Comparison of ENCODE assay signal across 1 cellular context in genomic region chr3:154776549-154777230, GRCh38.
TF ChIP-seq lines count a peak whose summit lies in the region.

No MANE protein-coding gene starts in this region.

TF ChIP-seq in H1, 55 proteins besides CTCF, POLR2A, EP300 and RAD21:
- no peak for TF ChIP-seq CHD1 (IDR thresholded peaks at IDR 0.05; ENCODE audit: low read depth, low read length)
- TF ChIP-seq USF2 (IDR thresholded peaks at IDR 0.05; ENCODE audit: low read length), result peak; percentile 50; the same call in 1 of the 2 replicates
- no peak for TF ChIP-seq KDM5A (IDR thresholded peaks at IDR 0.05; ENCODE audit: low read length)
- no peak for TF ChIP-seq TAF7 (optimal IDR thresholded peaks at IDR 0.05; ENCODE audit: borderline replicate concordance, low read depth, low read length)
- TF ChIP-seq MAFK (IDR thresholded peaks at IDR 0.05; ENCODE audit: low read depth, low read length), result no peak
- no peak for TF ChIP-seq EZH2 (IDR thresholded peaks at IDR 0.05; ENCODE audit: low read depth, low read length, severe bottlenecking)
- no peak for TF ChIP-seq SRF (IDR thresholded peaks at IDR 0.05; ENCODE audit: low read depth, low read length)
- no peak for TF ChIP-seq HDAC6 (IDR thresholded peaks at IDR 0.05; ENCODE audit: low read depth, low read length)
- TF ChIP-seq NRF1 (IDR thresholded peaks at IDR 0.05; ENCODE audit: low read depth, low read length), result no peak
